15 cellular contexts compared by ENCODE assay signal in the genomic region with DNA sequence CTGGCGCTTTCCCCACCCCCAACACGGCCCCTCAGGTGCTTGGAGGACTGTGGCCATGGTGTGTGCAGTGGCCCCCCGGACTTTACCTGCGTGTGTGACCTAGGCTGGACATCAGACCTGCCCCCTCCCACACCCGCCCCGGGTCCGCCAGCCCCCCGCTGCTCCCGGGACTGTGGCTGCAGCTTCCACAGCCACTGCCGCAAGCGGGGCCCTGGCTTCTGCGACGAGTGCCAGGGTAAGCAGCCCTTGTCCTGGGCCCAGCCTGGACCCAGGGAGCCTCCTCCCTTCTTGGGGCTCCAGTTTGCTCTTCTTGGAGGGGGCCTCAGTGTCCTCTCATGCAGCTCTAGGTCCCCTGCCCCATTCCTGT. TPM values are rescaled to one million over a fixed set of nuclear protein-coding genes. Genes with fewer than 3 reads are reported as not detected.
DNase-seq lines count a peak whose midpoint lies in the region; ATAC-seq and TF ChIP-seq lines count a peak whose summit lies in the region.
"Had no signal": no experiment of that assay in that cellular context is flagged by ENCODE, and none has a peak within 500 bp of the region (broad histone marks: within the 10 kb centered on the region; RNA-seq: fewer than 3 reads in every experiment).

No MANE protein-coding gene starts in this region.

- no peak for DNase-seq in effector memory CD8-positive, alpha-beta T cell
- DNase-seq in neural progenitor cell (ENCODE audit: low spot score) (no peak), NCI-H345 (lab: John Stamatoyannopoulos, UW) (no peak), ACHN (no peak)
- DNase-seq: Caco-2; CD8-positive, alpha-beta memory T cell; DND-41; GDM1 had no signal

- no peaks in the 10 kb centered on the region for H3K9me3 ChIP-seq in BLaER1
- no peaks in the 10 kb centered on the region for H3K9me3 ChIP-seq in neural progenitor cell (ENCODE audit: low read depth)
- H3K9me3 ChIP-seq: BE2C, Caco-2 had no signal

- H3K27ac Mint-ChIP-seq in brain, result peak overlapping the region in 4 of 5 experiments; percentile 95 to 100 (median 96)
- peak overlapping the region; percentile 44 to 61 for H3K27ac Mint-ChIP-seq in effector memory CD8-positive, alpha-beta T cell
- H3K27ac Mint-ChIP-seq in neural progenitor cell, result peak overlapping the region; percentile 90

- H3K4me1 ChIP-seq in BLaER1 (peaks cover 17% of the 10 kb centered on the region), neural progenitor cell (no peaks in the 10 kb centered on the region)

- H3K9me3 Mint-ChIP-seq in brain, result no peaks in the 10 kb centered on the region
- no peaks in the 10 kb centered on the region for H3K9me3 Mint-ChIP-seq in effector memory CD8-positive, alpha-beta T cell
- no peaks in the 10 kb centered on the region for H3K9me3 Mint-ChIP-seq in neural progenitor cell
- H3K9me3 Mint-ChIP-seq: CD8-positive, alpha-beta memory T cell had no signal

- in situ Hi-C loops in ACHN (cut with HindIII; ENCODE audit: low pct_ligation_motif_present, low pct_unique_long_range_greater_than_20kb, low sequenced_read_pairs), result no loop called here

- H3K36me3 Mint-ChIP-seq in brain, result peaks cover 35% of the 10 kb centered on the region
- peaks cover under 1% of the 10 kb centered on the region for H3K36me3 Mint-ChIP-seq in effector memory CD8-positive, alpha-beta T cell (ENCODE audit: insufficient read depth)
- H3K36me3 Mint-ChIP-seq in neural progenitor cell, result peaks cover 25% of the 10 kb centered on the region

- H3K4me3 Mint-ChIP-seq in brain (peak overlapping the region in 1 of 5 experiments; percentile 76), neural progenitor cell (peak overlapping the region; percentile 55)
- no peak overlapping the region for H3K4me3 Mint-ChIP-seq in effector memory CD8-positive, alpha-beta T cell
- H3K4me3 Mint-ChIP-seq: CD8-positive, alpha-beta memory T cell had no signal

- ATAC-seq in effector memory CD8-positive, alpha-beta T cell (replicated peaks), result no peak
- no peak for ATAC-seq in GM18511 (IDR thresholded peaks at IDR 0.05; ENCODE audit: unreplicated experiment)
- ATAC-seq in GM21825 (IDR thresholded peaks at IDR 0.05; ENCODE audit: unreplicated experiment), result no peak

- peaks cover 75% of the 10 kb centered on the region for H3K36me3 ChIP-seq in BLaER1
- no peaks in the 10 kb centered on the region for H3K36me3 ChIP-seq in neural progenitor cell

- no peaks in the 10 kb centered on the region for H3F3A ChIP-seq in neural progenitor cell (ENCODE audit: low read depth)

- peaks cover 25% of the 10 kb centered on the region for H3K4me1 Mint-ChIP-seq in brain
- H3K4me1 Mint-ChIP-seq in effector memory CD8-positive, alpha-beta T cell (ENCODE audit: low read depth in 2 of 2), result peaks cover 2 to 7% of the 10 kb centered on the region in 2 donors
- peaks cover 27% of the 10 kb centered on the region for H3K4me1 Mint-ChIP-seq in neural progenitor cell

- H3K27me3 ChIP-seq in BLaER1 (no peaks in the 10 kb centered on the region), neural progenitor cell (no peaks in the 10 kb centered on the region)
- H3K27me3 ChIP-seq: BE2C had no signal

- H3K9ac ChIP-seq in BLaER1 (no peak overlapping the region), neural progenitor cell (no peak overlapping the region)

- H3K27ac ChIP-seq in BLaER1 (0 out of 2 replicates have a peak overlapping the region, but pooled peaks have one; percentile 2), neural progenitor cell (no peak overlapping the region)

- no peaks in the 10 kb centered on the region for H3K79me2 ChIP-seq in neural progenitor cell (ENCODE audit: low read depth)

- H3K27me3 Mint-ChIP-seq in brain (peaks cover 4% of the 10 kb centered on the region), neural progenitor cell (ENCODE audit: insufficient read depth, low read depth) (peaks cover 4% of the 10 kb centered on the region)
- no peaks in the 10 kb centered on the region for H3K27me3 Mint-ChIP-seq in effector memory CD8-positive, alpha-beta T cell
- H3K27me3 Mint-ChIP-seq: CD8-positive, alpha-beta memory T cell had no signal

- H3K4me2 ChIP-seq in BLaER1 (peak overlapping the region; percentile 39), neural progenitor cell (no peak overlapping the region)

- no peaks in the 10 kb centered on the region for H4K20me1 ChIP-seq in BLaER1
- no peaks in the 10 kb centered on the region for H4K20me1 ChIP-seq in neural progenitor cell (ENCODE audit: low read depth)

- TF ChIP-seq CTCF in brain (conservative IDR thresholded peaks at IDR 0.05) (no peak), neural progenitor cell (IDR thresholded peaks at IDR 0.05) (no peak)

- H3K4me3 ChIP-seq in BLaER1, result no peak overlapping the region
- H3K4me3 ChIP-seq in neural progenitor cell, result no peak overlapping the region

- H2AFZ ChIP-seq in neural progenitor cell (replicated peaks), result no peak overlapping the region

RNA-seq across cellular contexts. Expression of a gene that starts 27.4 kb away (rescaled TPM):
- polyA plus RNA-seq in brain (ENCODE audit: insufficient read depth, low read depth, low replicate concordance), result 36.5 TPM
- total RNA-seq in neural progenitor cell (ENCODE audit: low replicate concordance), result 7.3 and 21.4 TPM in 2 replicates

RNA-seq across cellular contexts. Expression of a gene that starts 37.2 kb away (rescaled TPM):
- polyA plus RNA-seq in brain (ENCODE audit: insufficient read depth, low read depth, low replicate concordance), result 10.9 TPM
- 2.9 and 3.2 TPM in 2 replicates for total RNA-seq in neural progenitor cell (ENCODE audit: low replicate concordance)
- total RNA-seq: CD8-positive, alpha-beta memory T cell; IMR-90 had no signal
- polyA plus RNA-seq: CD8-positive, alpha-beta memory T cell had no signal

RNA-seq across cellular contexts. Expression of a gene that starts 39.8 kb away (rescaled TPM):
- polyA plus RNA-seq in brain (ENCODE audit: insufficient read depth, low read depth, low replicate concordance), result 17.6 TPM
- 0.37 and 6.6 TPM in 2 replicates for total RNA-seq in neural progenitor cell (ENCODE audit: low replicate concordance)
- total RNA-seq: A172 had no signal
- polyA plus RNA-seq: CD8-positive, alpha-beta memory T cell had no signal

RNA-seq across cellular contexts. Expression of a gene that starts 50.5 kb away (rescaled TPM):
- 216 TPM for polyA plus RNA-seq in brain (ENCODE audit: insufficient read depth, low read depth, low replicate concordance)
- total RNA-seq in neural progenitor cell (ENCODE audit: low replicate concordance), result 63.2 and 106 TPM in 2 replicates

RNA-seq across cellular contexts. Expression of a gene that starts 50.9 kb away (rescaled TPM):
- polyA plus RNA-seq in brain (ENCODE audit: insufficient read depth, low read depth, low replicate concordance), result 5.9 TPM
- total RNA-seq in neural progenitor cell (ENCODE audit: low replicate concordance), result 1.0 TPM in 2 replicates
